12 cellular contexts compared by ENCODE assay signal in the genomic region with DNA sequence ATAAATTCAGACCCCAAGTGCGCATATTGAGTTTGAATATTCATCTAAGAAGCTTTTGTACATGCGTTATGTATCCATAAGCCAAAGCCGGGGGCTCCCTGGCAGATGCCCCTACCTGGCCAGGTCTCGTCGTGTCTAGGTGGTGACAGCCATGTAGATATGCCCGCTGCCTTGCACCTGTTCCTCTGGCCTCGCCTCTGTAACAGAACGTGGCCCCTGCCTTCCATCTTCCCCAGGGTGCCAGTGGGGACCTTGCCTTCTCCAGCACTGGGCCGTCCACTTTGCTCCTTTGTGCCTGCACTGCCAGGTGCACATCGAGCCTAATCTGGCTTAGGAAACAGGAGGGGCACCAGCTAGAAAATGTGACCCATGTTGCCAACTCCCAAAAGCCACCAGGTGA.
A peak's percentile ranks its signal among the peaks of the same experiment; 100 is the strongest.
DNase-seq lines count a peak whose midpoint lies in the region; ATAC-seq and TF ChIP-seq lines count a peak whose summit lies in the region.
"Had no signal": no experiment of that assay in that cellular context is flagged by ENCODE, and none has a peak within 500 bp of the region (broad histone marks: within the 10 kb centered on the region; RNA-seq: fewer than 3 reads in every experiment).

No MANE protein-coding gene starts in this region.

- no peak overlapping the region for H3K4me2 ChIP-seq in GM23338
- no peak overlapping the region for H3K4me2 ChIP-seq in neuronal stem cell (ENCODE audit: insufficient read depth, low read length, poor library complexity, severe bottlenecking)

- H3K9me2 ChIP-seq in GM23338 (ENCODE audit: insufficient read depth) = no peaks in the 10 kb centered on the region

- H3K79me1 ChIP-seq in neuronal stem cell (ENCODE audit: low read depth, low read length) = peaks cover 30% of the 10 kb centered on the region

- H3K27ac Mint-ChIP-seq in GM23338 (peak overlapping the region; percentile 62; the same call in 1 of the 2 replicates), glutamatergic neuron (ENCODE audit: unreplicated experiment) (peak overlapping the region; percentile 62)
- H3K27ac Mint-ChIP-seq: IgD-negative memory B cell had no signal

- H2AFZ ChIP-seq in GM23338 (no peak overlapping the region), neuronal stem cell (ENCODE audit: low read length) (no peak overlapping the region)

- ATAC-seq in GM23338 (no peak), HG03457 (IDR thresholded peaks at IDR 0.05; ENCODE audit: unreplicated experiment) (no peak)

- peaks cover 51% of the 10 kb centered on the region for H4K20me1 ChIP-seq in GM23338 (replicated peaks; ENCODE audit: insufficient read depth)

- peaks cover 16% of the 10 kb centered on the region for H3K4me1 ChIP-seq in GM23338 (ENCODE audit: insufficient read depth)
- peaks cover 16 to 21% of the 10 kb centered on the region in 2 donors for H3K4me1 ChIP-seq in neuronal stem cell (ENCODE audit: control insufficient read depth in 2 of 2, insufficient read depth in 1 of 2, low read depth in 1 of 2, low read length in 2 of 2)
- H3K4me1 ChIP-seq: BE2C had no signal

- H3K4me3 Mint-ChIP-seq in GM23338 (no peak overlapping the region), glutamatergic neuron (ENCODE audit: unreplicated experiment) (no peak overlapping the region)
- H3K4me3 Mint-ChIP-seq: IgD-negative memory B cell had no signal

- H3K36me3 Mint-ChIP-seq in GM23338 (ENCODE audit: low read depth) = peaks cover 4% of the 10 kb centered on the region; the same call in 1 of the 3 replicates
- no peaks in the 10 kb centered on the region for H3K36me3 Mint-ChIP-seq in glutamatergic neuron (ENCODE audit: unreplicated experiment)
- H3K36me3 Mint-ChIP-seq: IgD-negative memory B cell had no signal

- no peak overlapping the region for H3K23ac ChIP-seq in neuronal stem cell (ENCODE audit: low read depth, low read length, poor library complexity)

- no peak overlapping the region for H2BK15ac ChIP-seq in neuronal stem cell (ENCODE audit: low read length)

- H3K27ac ChIP-seq in GM23338 (ENCODE audit: low read depth) (no peak overlapping the region), neuronal stem cell (replicated peaks; ENCODE audit: low read length) (no peak overlapping the region), substantia nigra (ENCODE audit: low read depth, low read length, poor library complexity, severe bottlenecking) (peak overlapping the region; percentile 48)

- no peak overlapping the region for H2BK120ac ChIP-seq in neuronal stem cell (ENCODE audit: low read depth, low read length)

- no peak overlapping the region for H3K4ac ChIP-seq in neuronal stem cell (ENCODE audit: low read length)

- H3K18ac ChIP-seq in neuronal stem cell (ENCODE audit: low read length) = peak overlapping the region; percentile 50

- H4K91ac ChIP-seq in neuronal stem cell (ENCODE audit: low read depth, low read length, poor library complexity) = no peak overlapping the region

- H3K79me2 ChIP-seq in GM23338 (replicated peaks; ENCODE audit: insufficient read depth) = peaks cover 99% of the 10 kb centered on the region

- no peak overlapping the region for H4K8ac ChIP-seq in neuronal stem cell (ENCODE audit: low read depth, low read length)

- H3F3A ChIP-seq in GM23338 (replicated peaks; ENCODE audit: low read depth) = no peaks in the 10 kb centered on the region

- no peak overlapping the region for H3K9ac ChIP-seq in neuronal stem cell (ENCODE audit: low read depth, low read length, poor library complexity)

- H3K27me3 Mint-ChIP-seq in GM23338 (ENCODE audit: insufficient read depth, low read depth, poor library complexity) = peaks cover 8% of the 10 kb centered on the region
- peaks cover 12% of the 10 kb centered on the region for H3K27me3 Mint-ChIP-seq in glutamatergic neuron (ENCODE audit: unreplicated experiment)

- no peak for DNase-seq in GM23338 (ENCODE audit: low spot score)
- DNase-seq in glutamatergic neuron = peak; percentile 2
- DNase-seq in neuronal stem cell (ENCODE audit: low spot score) = no peak
- no peak for DNase-seq in substantia nigra (lab: John Stamatoyannopoulos, UW)
- no peak for DNase-seq in GDM1 (lab: John Stamatoyannopoulos, UW)
- no peak for DNase-seq in germinal center (ENCODE audit: low spot score)
- DNase-seq: BE2C, DMS53, H7, KG1 had no signal

- H3K4me3 ChIP-seq in GM23338 (no peak overlapping the region), neuronal stem cell (ENCODE audit: low read length in 2 of 2) (no peak overlapping the region)

- no peak overlapping the region for H2BK12ac ChIP-seq in neuronal stem cell (ENCODE audit: low read length)

- no peak overlapping the region for H2AK5ac ChIP-seq in neuronal stem cell (ENCODE audit: low read depth, low read length)

- TF ChIP-seq CTCF in GM23338 (conservative IDR thresholded peaks at IDR 0.05; ENCODE audit: low read depth in 2 of 2) (no peak), glutamatergic neuron (IDR thresholded peaks at IDR 0.05; ENCODE audit: partially characterized antibody, unreplicated experiment) (no peak)

- peak overlapping the region; percentile 64 for H3K14ac ChIP-seq in neuronal stem cell (ENCODE audit: low read length)

- WGBS in neuronal stem cell (ENCODE audit: extremely low coverage in 2 of 2, insufficient read length in 2 of 2, insufficient replicate concordance in 1 of 2), 2 donors = no CpG with 5 or more reads among the region's 10 CpGs

- H3K4me1 Mint-ChIP-seq in GM23338 (peaks cover 50% of the 10 kb centered on the region), glutamatergic neuron (ENCODE audit: low read depth, unreplicated experiment) (peaks cover 53% of the 10 kb centered on the region)
- H3K4me1 Mint-ChIP-seq: IgD-negative memory B cell had no signal

- H3K27me3 ChIP-seq in GM23338 (ENCODE audit: insufficient read depth) = no peaks in the 10 kb centered on the region
- H3K27me3 ChIP-seq in neuronal stem cell (ENCODE audit: control insufficient read depth in 3 of 3, insufficient read depth in 3 of 3, low read depth in 1 of 3, low read length in 3 of 3) = no peaks in the 10 kb centered on the region
- H3K27me3 ChIP-seq: BE2C had no signal

- H3K9me3 Mint-ChIP-seq in GM23338 = peaks cover 6% of the 10 kb centered on the region; the same call in 2 of the 3 replicates
- H3K9me3 Mint-ChIP-seq in glutamatergic neuron (ENCODE audit: unreplicated experiment) = peaks cover 4% of the 10 kb centered on the region
- H3K9me3 Mint-ChIP-seq: IgD-negative memory B cell had no signal

- no peaks in the 10 kb centered on the region for H3K36me3 ChIP-seq in GM23338 (ENCODE audit: insufficient read depth)
- no peaks in the 10 kb centered on the region for H3K36me3 ChIP-seq in neuronal stem cell (replicated peaks in 1 of 2; ENCODE audit: control insufficient read depth in 2 of 2, insufficient read depth in 2 of 2, low read length in 2 of 2)
- H3K36me3 ChIP-seq: BE2C had no signal

- H3K9me3 ChIP-seq in neuronal stem cell (replicated peaks in 1 of 2; ENCODE audit: control insufficient read depth in 2 of 2, insufficient read depth in 1 of 2, low read depth in 1 of 2, low read length in 2 of 2) = peaks cover under 1 to 3% of the 10 kb centered on the region in 2 donors
- H3K9me3 ChIP-seq: BE2C had no signal

- no peak overlapping the region for H2BK5ac ChIP-seq in neuronal stem cell (ENCODE audit: low read length)
